In genomic region chr4:35364321-35364870, GRCh38 we compare ENCODE assay signal across 20 cellular contexts.
"Had no signal": no experiment of that assay in that cellular context is flagged by ENCODE, and none has a peak within 500 bp of the region (broad histone marks: within the 10 kb centered on the region; RNA-seq: fewer than 3 reads in every experiment).

No MANE protein-coding gene starts in this region.

- H3K27me3 Mint-ChIP-seq: activated CD4-positive, alpha-beta memory T cell treated with anti-CD3 and anti-CD28 coated beads, Interleukin-2, amount 10 ng/mL, durations not matched to agents 7 days and 5 days; activated CD4-positive, alpha-beta T cell treated with anti-CD3 and anti-CD28 coated beads, Interleukin-2, amount 10 ng/mL, durations not matched to agents 24 days and 14 days; activated naive CD8-positive, alpha-beta T cell treated with anti-CD3 and anti-CD28 coated beads, Interleukin-2, amount 50 U/mL, for 24 hours had no signal

- H3K27me3 ChIP-seq: esophagus squamous epithelium, gastrocnemius medialis, ovary, spleen, thyroid gland had no signal

- H3K9me3 ChIP-seq: gastrocnemius medialis, ovary, prostate gland, thyroid gland had no signal

- ATAC-seq: activated CD4-positive, CD25-positive, alpha-beta regulatory T cell treated with anti-CD3 and anti-CD28 coated beads, Interleukin-2, amount 50 U/mL, for 24 hours; activated naive CD8-positive, alpha-beta T cell treated with anti-CD3 and anti-CD28 coated beads, Interleukin-2, amount 50 U/mL, for 24 hours; gastrocnemius medialis had no signal

- DNase-seq: activated CD4-positive, alpha-beta memory T cell treated with anti-CD3 and anti-CD28 coated beads, Interleukin-2, amount 10 ng/mL, durations not matched to agents 7 days and 5 days; activated CD4-positive, alpha-beta T cell treated with anti-CD3 and anti-CD28 coated beads, Interleukin-2, amount 10 ng/mL, durations not matched to agents 24 days and 14 days; activated effector memory CD4-positive, alpha-beta T cell treated with anti-CD3 and anti-CD28 coated beads, Interleukin-2, amount 50 U/mL, for 16 hours; activated naive CD4-positive, alpha-beta T cell treated with anti-CD3 and anti-CD28 coated beads, Interleukin-2, amount 50 U/mL, for 16 hours; activated naive CD8-positive, alpha-beta T cell treated with anti-CD3 and anti-CD28 coated beads, Interleukin-2, amount 50 U/mL, for 24 hours; cerebellar nuclear complex; esophagus squamous epithelium; gastrocnemius medialis; hippocampal formation; left ventricle myocardium inferior; mammary epithelial cell; ovary; spleen; stimulated activated CD4-positive, alpha-beta T cell treated with anti-CD3 and anti-CD28 coated beads, Interleukin-4, amount 100 ng/mL, for 1 hour; stimulated activated naive CD4-positive, alpha-beta T cell treated with Interleukin-2 at 50 U/mL for 16 hours; T-helper 2 cell; thyroid gland had no signal

- H3K36me3 ChIP-seq: esophagus squamous epithelium, gastrocnemius medialis, left ventricle myocardium inferior, ovary, prostate gland, spleen, thyroid gland had no signal

- H3K4me1 ChIP-seq: esophagus squamous epithelium, gastrocnemius medialis, left ventricle myocardium inferior, prostate gland, spleen, thyroid gland had no signal

- H3K4me3 ChIP-seq: coronary artery, esophagus squamous epithelium, gastrocnemius medialis, left ventricle myocardium inferior, ovary, prostate gland, spleen, thyroid gland had no signal

- H3K4me3 Mint-ChIP-seq: activated CD4-positive, alpha-beta memory T cell treated with anti-CD3 and anti-CD28 coated beads, Interleukin-2, amount 10 ng/mL, durations not matched to agents 7 days and 5 days; activated CD4-positive, alpha-beta T cell treated with anti-CD3 and anti-CD28 coated beads, Interleukin-2, amount 10 ng/mL, durations not matched to agents 24 days and 14 days; activated naive CD8-positive, alpha-beta T cell treated with anti-CD3 and anti-CD28 coated beads, Interleukin-2, amount 50 U/mL, for 24 hours had no signal

- H3K27ac ChIP-seq: coronary artery, esophagus squamous epithelium, gastrocnemius medialis, left ventricle myocardium inferior, ovary, prostate gland, spleen, thyroid gland had no signal

- H3K4me1 Mint-ChIP-seq: activated CD4-positive, alpha-beta memory T cell treated with anti-CD3 and anti-CD28 coated beads, Interleukin-2, amount 10 ng/mL, durations not matched to agents 7 days and 5 days; activated CD4-positive, alpha-beta T cell treated with anti-CD3 and anti-CD28 coated beads, Interleukin-2, amount 10 ng/mL, durations not matched to agents 24 days and 14 days; activated naive CD8-positive, alpha-beta T cell treated with anti-CD3 and anti-CD28 coated beads, Interleukin-2, amount 50 U/mL, for 24 hours had no signal

- H3K27ac Mint-ChIP-seq: activated CD4-positive, alpha-beta memory T cell treated with anti-CD3 and anti-CD28 coated beads, Interleukin-2, amount 10 ng/mL, durations not matched to agents 7 days and 5 days; activated CD4-positive, alpha-beta T cell treated with anti-CD3 and anti-CD28 coated beads, Interleukin-2, amount 10 ng/mL, durations not matched to agents 24 days and 14 days; activated naive CD8-positive, alpha-beta T cell treated with anti-CD3 and anti-CD28 coated beads, Interleukin-2, amount 50 U/mL, for 24 hours had no signal
